11 cellular contexts compared by ENCODE assay signal in genomic region chr3:105334138-105334882, GRCh38. TPM values are rescaled to one million over a fixed set of nuclear protein-coding genes. Genes with fewer than 3 reads are reported as not detected.
A peak's percentile ranks its signal among the peaks of the same experiment; 100 is the strongest.
DNase-seq lines count a peak whose midpoint lies in the region; ATAC-seq and TF ChIP-seq lines count a peak whose summit lies in the region.
"Had no signal": no experiment of that assay in that cellular context is flagged by ENCODE, and none has a peak within 500 bp of the region (broad histone marks: within the 10 kb centered on the region; RNA-seq: fewer than 3 reads in every experiment).

No MANE protein-coding gene starts in this region.

- CTCF ChIA-PET in PC-3 (lab: Charles Lee): no interaction called here

- no peaks in the 10 kb centered on the region for H3F3A ChIP-seq in PC-3 (ENCODE audit: low read length, unreplicated experiment)

- no peak for TF ChIP-seq CTCF in PC-3 (conservative IDR thresholded peaks at IDR 0.05; ENCODE audit: low read depth, low read length)

- H3K4me1 Mint-ChIP-seq in activated T-cell treated with anti-CD3 and anti-CD28 coated beads, Interleukin-2, amount 50 U/mL, for 72 hours (ENCODE audit: low read depth): peaks cover 10% of the 10 kb centered on the region
- H3K4me1 Mint-ChIP-seq in activated T-cell treated with anti-CD3 and anti-CD28 coated beads, Interleukin-2, amount 50 U/mL, for 24 hours (ENCODE audit: low read depth): peaks cover 1% of the 10 kb centered on the region
- no peaks in the 10 kb centered on the region for H3K4me1 Mint-ChIP-seq in stimulated activated effector memory CD8-positive, alpha-beta T cell treated with anti-CD3 and anti-CD28 coated beads, Interleukin-12 subunit alpha, Interleukin-12 subunit beta, amount 100 ng/mL, for 72 hours

- no peak overlapping the region for H3K4me3 Mint-ChIP-seq in activated T-cell treated with anti-CD3 and anti-CD28 coated beads, Interleukin-2, amount 50 U/mL, for 72 hours
- H3K4me3 Mint-ChIP-seq in activated T-cell treated with anti-CD3 and anti-CD28 coated beads, Interleukin-2, amount 50 U/mL, for 24 hours: no peak overlapping the region
- no peak overlapping the region for H3K4me3 Mint-ChIP-seq in stimulated activated effector memory CD8-positive, alpha-beta T cell treated with anti-CD3 and anti-CD28 coated beads, Interleukin-12 subunit alpha, Interleukin-12 subunit beta, amount 100 ng/mL, for 72 hours
- H3K4me3 Mint-ChIP-seq: activated naive CD8-positive, alpha-beta T cell had no signal

- H2AFZ ChIP-seq in PC-3 (ENCODE audit: low read length): no peak overlapping the region

- H4K20me1 ChIP-seq in PC-3 (ENCODE audit: low read length): no peaks in the 10 kb centered on the region

- no peak for DNase-seq in activated T-cell treated with anti-CD3 and anti-CD28 coated beads, Interleukin-2, amount 50 U/mL, for 72 hours
- DNase-seq in activated T-cell treated with anti-CD3 and anti-CD28 coated beads, Interleukin-2, amount 50 U/mL, for 24 hours: no peak
- peak; percentile 54 for DNase-seq in PC-3
- no peak for DNase-seq in stimulated activated effector memory CD8-positive, alpha-beta T cell treated with anti-CD3 and anti-CD28 coated beads, Interleukin-12 subunit alpha, Interleukin-12 subunit beta, amount 100 ng/mL, for 72 hours (ENCODE audit: low spot score in 2 of 2)
- DNase-seq in SIG-M5 (lab: John Stamatoyannopoulos, UW): no peak
- DNase-seq in globus pallidus (ENCODE audit: low spot score): no peak
- no peak for DNase-seq in left cardiac atrium
- DNase-seq: thyroid gland had no signal

- H3K36me3 Mint-ChIP-seq in activated T-cell treated with anti-CD3 and anti-CD28 coated beads, Interleukin-2, amount 50 U/mL, for 72 hours (ENCODE audit: insufficient read depth in 2 of 2): peaks cover 2 to 4% of the 10 kb centered on the region in 2 donors
- no peaks in the 10 kb centered on the region for H3K36me3 Mint-ChIP-seq in activated T-cell treated with anti-CD3 and anti-CD28 coated beads, Interleukin-2, amount 50 U/mL, for 24 hours (ENCODE audit: low read depth)
- H3K36me3 Mint-ChIP-seq in stimulated activated effector memory CD8-positive, alpha-beta T cell treated with anti-CD3 and anti-CD28 coated beads, Interleukin-12 subunit alpha, Interleukin-12 subunit beta, amount 100 ng/mL, for 72 hours: no peaks in the 10 kb centered on the region
- H3K36me3 Mint-ChIP-seq: activated naive CD8-positive, alpha-beta T cell had no signal

- no peak overlapping the region for H3K4me3 ChIP-seq in PC-3 (ENCODE audit: low read length)
- H3K4me3 ChIP-seq: gastroesophageal sphincter, thyroid gland had no signal

- H3K4me1 ChIP-seq in PC-3 (ENCODE audit: insufficient read depth, low read length): no peaks in the 10 kb centered on the region
- H3K4me1 ChIP-seq: gastroesophageal sphincter, thyroid gland had no signal

- no peak overlapping the region for H3K27ac ChIP-seq in PC-3 (ENCODE audit: low read length)
- H3K27ac ChIP-seq: gastroesophageal sphincter, thyroid gland had no signal

- no peak overlapping the region for H3K4me2 ChIP-seq in PC-3 (ENCODE audit: low read length)

- H3K9me3 Mint-ChIP-seq in activated T-cell treated with anti-CD3 and anti-CD28 coated beads, Interleukin-2, amount 50 U/mL, for 72 hours: peaks cover 2% of the 10 kb centered on the region in 2 donors
- peaks cover 3% of the 10 kb centered on the region for H3K9me3 Mint-ChIP-seq in activated T-cell treated with anti-CD3 and anti-CD28 coated beads, Interleukin-2, amount 50 U/mL, for 24 hours
- peaks cover 3% of the 10 kb centered on the region for H3K9me3 Mint-ChIP-seq in stimulated activated effector memory CD8-positive, alpha-beta T cell treated with anti-CD3 and anti-CD28 coated beads, Interleukin-12 subunit alpha, Interleukin-12 subunit beta, amount 100 ng/mL, for 72 hours

- BruUV-seq in PC-3 (replicated peaks; lab: Mats Ljungman, UMichigan): no TSS peak

- H3K36me3 ChIP-seq in PC-3 (ENCODE audit: low read depth, low read length): no peaks in the 10 kb centered on the region
- H3K36me3 ChIP-seq: gastroesophageal sphincter, thyroid gland had no signal

- POLR2A ChIA-PET in PC-3 (lab: Charles Lee; ENCODE audit: unreplicated experiment): interaction anchor here (0.6 kb wide), 1 partner anchor 472 kb away, joined by 4 read pairs; no protein-coding TSS in a partner anchor

- no peak overlapping the region for H3K27ac Mint-ChIP-seq in activated T-cell treated with anti-CD3 and anti-CD28 coated beads, Interleukin-2, amount 50 U/mL, for 72 hours
- H3K27ac Mint-ChIP-seq in activated T-cell treated with anti-CD3 and anti-CD28 coated beads, Interleukin-2, amount 50 U/mL, for 24 hours: no peak overlapping the region
- H3K27ac Mint-ChIP-seq in stimulated activated effector memory CD8-positive, alpha-beta T cell treated with anti-CD3 and anti-CD28 coated beads, Interleukin-12 subunit alpha, Interleukin-12 subunit beta, amount 100 ng/mL, for 72 hours: no peak overlapping the region
- H3K27ac Mint-ChIP-seq: activated naive CD8-positive, alpha-beta T cell had no signal

- H3K9me2 ChIP-seq in PC-3 (replicated peaks; ENCODE audit: low read length): no peaks in the 10 kb centered on the region

- ATAC-seq in activated T-cell treated with anti-CD3 and anti-CD28 coated beads, Interleukin-2, amount 50 U/mL, for 72 hours (replicated peaks in 1 of 2): peak; percentile 29 to 48
- ATAC-seq in HG02973 (IDR thresholded peaks at IDR 0.05; ENCODE audit: unreplicated experiment): peak; percentile 69
- ATAC-seq in PC-3: peak; percentile 35; the same call in 1 of the 2 replicates
- peak; percentile 49 for ATAC-seq in stimulated activated effector memory CD8-positive, alpha-beta T cell treated with anti-CD3 and anti-CD28 coated beads, Interleukin-12 subunit alpha, Interleukin-12 subunit beta, amount 100 ng/mL, for 72 hours
- ATAC-seq in left cardiac atrium: no peak
- ATAC-seq: gastroesophageal sphincter had no signal

- H3K79me2 ChIP-seq in PC-3 (ENCODE audit: low read length): no peaks in the 10 kb centered on the region

- H3K27me3 Mint-ChIP-seq in activated T-cell treated with anti-CD3 and anti-CD28 coated beads, Interleukin-2, amount 50 U/mL, for 72 hours (ENCODE audit: low read depth): peaks cover 49% of the 10 kb centered on the region
- peaks cover 20% of the 10 kb centered on the region for H3K27me3 Mint-ChIP-seq in activated T-cell treated with anti-CD3 and anti-CD28 coated beads, Interleukin-2, amount 50 U/mL, for 24 hours

- intact Hi-C loops in PC-3 (cut with micrococcal nuclease): no loop called here
- intact Hi-C loops in left cardiac atrium (cut with DNase I): no loop called here

- H3K9me3 ChIP-seq in PC-3 (ENCODE audit: low read length): peaks cover 4% of the 10 kb centered on the region; the same call in 1 of the 2 replicates
- H3K9me3 ChIP-seq: thyroid gland had no signal

- no peaks in the 10 kb centered on the region for H3K27me3 ChIP-seq in PC-3 (ENCODE audit: low read length)
- H3K27me3 ChIP-seq: gastroesophageal sphincter, thyroid gland had no signal

- H3K9ac ChIP-seq in PC-3 (ENCODE audit: low read length): no peak overlapping the region

RNA-seq across cellular contexts. Expression of gene ALCAM, which starts 32.4 kb away (rescaled TPM):
- total RNA-seq in activated T-cell treated with anti-CD3 and anti-CD28 coated beads, Interleukin-2, amount 50 U/mL, for 72 hours: 10 to 100 TPM; 19.4 to 22.0 TPM
- total RNA-seq in PC-3 (2014; rRNA removed): 168 and 169 TPM in 2 replicates
- total RNA-seq in left cardiac atrium: 1 to 10 TPM; 5.8 to 7.4 TPM

Comparison
In these comparisons a context has a peak if more than half of its experiments do, and no peak if none do; other contexts are left out.
1. ATAC-seq: peak in activated T-cell treated with anti-CD3 and anti-CD28 coated beads, Interleukin-2, amount 50 U/mL, for 72 hours (2 of 2), HG02973 (single experiment), PC-3 (single experiment) and stimulated activated effector memory CD8-positive, alpha-beta T cell treated with anti-CD3 and anti-CD28 coated beads, Interleukin-12 subunit alpha, Interleukin-12 subunit beta, amount 100 ng/mL, for 72 hours (single experiment); none in left cardiac atrium (0 of 2).